In genomic region chr6:4351857-4352669, GRCh38 we compare ENCODE assay signal across 9 cellular contexts.
DNase-seq lines count a peak whose midpoint lies in the region; ATAC-seq, FAIRE-seq and TF ChIP-seq lines count a peak whose summit lies in the region.
"Had no signal": no experiment of that assay in that cellular context is flagged by ENCODE, and none has a peak within 500 bp of the region (broad histone marks: within the 10 kb centered on the region; RNA-seq: fewer than 3 reads in every experiment).

No MANE protein-coding gene starts in this region.

- H2AFZ ChIP-seq in mesenchymal stem cell (ENCODE audit: low read depth, low read length), result no peak overlapping the region

- no peaks in the 10 kb centered on the region for H3K36me3 Mint-ChIP-seq in WTC11
- H3K36me3 Mint-ChIP-seq in activated CD4-positive, alpha-beta T cell treated with anti-CD3 and anti-CD28 coated beads for 36 hours (ENCODE audit: low read depth), result no peaks in the 10 kb centered on the region

- POLR2A ChIA-PET in WTC11 (lab: Charles Lee), result no interaction called here
- POLR2A ChIA-PET in activated CD4-positive, alpha-beta T cell treated with anti-CD3 and anti-CD28 coated beads for 36 hours (lab: Charles Lee), result no interaction called here

- H3K23ac ChIP-seq in mesenchymal stem cell (ENCODE audit: low read length in 2 of 2), result no peak overlapping the region

- H3K4me3 Mint-ChIP-seq in WTC11, result no peak overlapping the region
- no peak overlapping the region for H3K4me3 Mint-ChIP-seq in activated CD4-positive, alpha-beta T cell treated with anti-CD3 and anti-CD28 coated beads for 36 hours

- peak; percentile 48 for DNase-seq in DMS53 (lab: John Stamatoyannopoulos, UW)
- no peak for DNase-seq in DMS53 treated with DMSO at 0.1 percent for 48 hours (lab: John Stamatoyannopoulos, UW; ENCODE audit: unreplicated experiment)
- DNase-seq in dermis microvascular lymphatic vessel endothelial cell (ENCODE audit: low read depth in 2 of 2), result peak; percentile 45 to 86
- DNase-seq in mesenchymal stem cell, result peak; percentile 95
- peak; percentile 77 for DNase-seq in urothelium cell line (ENCODE audit: low spot score)
- DNase-seq in WTC11 (ENCODE audit: low spot score), result no peak
- no peak for DNase-seq in DMS79 (lab: John Stamatoyannopoulos, UW)
- no peak for DNase-seq in activated CD4-positive, alpha-beta T cell treated with anti-CD3 and anti-CD28 coated beads for 36 hours

- TF ChIP-seq CTCF in WTC11 (IDR thresholded peaks at IDR 0.05), result no peak

- peak overlapping the region; percentile 83 for H3K9ac ChIP-seq in mesenchymal stem cell (ENCODE audit: low read length)

- no peak overlapping the region for H3K27ac Mint-ChIP-seq in WTC11
- H3K27ac Mint-ChIP-seq in activated CD4-positive, alpha-beta T cell treated with anti-CD3 and anti-CD28 coated beads for 36 hours, result no peak overlapping the region

- H3K79me1 ChIP-seq in mesenchymal stem cell (replicated peaks; ENCODE audit: low read length, poor library complexity, severe bottlenecking), result no peaks in the 10 kb centered on the region

- intact Hi-C loops in activated CD4-positive, alpha-beta T cell treated with anti-CD3 and anti-CD28 coated beads for 36 hours (cut with DNase I, micrococcal nuclease), result no loop called here

- H3K4me1 Mint-ChIP-seq in WTC11, result no peaks in the 10 kb centered on the region
- no peaks in the 10 kb centered on the region for H3K4me1 Mint-ChIP-seq in activated CD4-positive, alpha-beta T cell treated with anti-CD3 and anti-CD28 coated beads for 36 hours

- FAIRE-seq in urothelium cell line (lab: Jason Lieb, UNC), result no peak
- FAIRE-seq: A204.1 had no signal

- peak overlapping the region; percentile 81 for H3K27ac ChIP-seq in mesenchymal stem cell (ENCODE audit: low read length, poor library complexity, severe bottlenecking)

- no peaks in the 10 kb centered on the region for H3K27me3 ChIP-seq in mesenchymal stem cell (ENCODE audit: control insufficient read depth in 1 of 2, insufficient read depth in 1 of 2, low read length in 2 of 2)

- H2BK12ac ChIP-seq in mesenchymal stem cell (ENCODE audit: low read length in 2 of 2), result peak overlapping the region; percentile 48 to 86

- H4K91ac ChIP-seq in mesenchymal stem cell (ENCODE audit: low read length), result peak overlapping the region; percentile 72

- ATAC-seq in WTC11, result no peak
- no peak for ATAC-seq in activated CD4-positive, alpha-beta T cell treated with anti-CD3 and anti-CD28 coated beads for 36 hours

- H2BK15ac ChIP-seq in mesenchymal stem cell (ENCODE audit: low read depth, poor library complexity, severe bottlenecking), result no peak overlapping the region

- H3K4me1 ChIP-seq in mesenchymal stem cell (ENCODE audit: control insufficient read depth, insufficient read depth, low read depth, low read length), result peaks cover 15% of the 10 kb centered on the region

- peak overlapping the region in 1 of 2 experiments; percentile 72 for H3K4me3 ChIP-seq in mesenchymal stem cell (ENCODE audit: insufficient read depth in 1 of 2, low read depth in 1 of 2, low read length in 2 of 2)

- peak overlapping the region; percentile 50 to 58 for H3K18ac ChIP-seq in mesenchymal stem cell (ENCODE audit: low read depth in 1 of 2, low read length in 2 of 2)

- H3K4me2 ChIP-seq in mesenchymal stem cell (ENCODE audit: low read length, poor library complexity, severe bottlenecking), result peak overlapping the region; percentile 65

- no peak overlapping the region for H2AK5ac ChIP-seq in mesenchymal stem cell (ENCODE audit: low read length, severe bottlenecking)

- no peak overlapping the region for H4K8ac ChIP-seq in mesenchymal stem cell (ENCODE audit: low read length)

- H2BK5ac ChIP-seq in mesenchymal stem cell (ENCODE audit: low read depth, low read length, poor library complexity, severe bottlenecking), result peak overlapping the region; percentile 40

- 26% methylated on average over 19 of the region's 20 CpGs for WGBS in mesenchymal stem cell

- no peaks in the 10 kb centered on the region for H3K9me3 ChIP-seq in mesenchymal stem cell (ENCODE audit: control insufficient read depth, low read length)

- H3K14ac ChIP-seq in mesenchymal stem cell (ENCODE audit: low read length in 2 of 2), result no peak overlapping the region

- CTCF ChIA-PET in WTC11 (lab: Charles Lee), result no interaction called here
- CTCF ChIA-PET in activated CD4-positive, alpha-beta T cell treated with anti-CD3 and anti-CD28 coated beads for 36 hours (lab: Charles Lee), result no interaction called here

- peaks cover 2% of the 10 kb centered on the region for H3K27me3 Mint-ChIP-seq in WTC11 (ENCODE audit: low read depth)
- H3K27me3 Mint-ChIP-seq in activated CD4-positive, alpha-beta T cell treated with anti-CD3 and anti-CD28 coated beads for 36 hours, result peaks cover 11% of the 10 kb centered on the region

- no peak overlapping the region for H2BK120ac ChIP-seq in mesenchymal stem cell (ENCODE audit: low read depth, low read length)

- no peaks in the 10 kb centered on the region for H3K36me3 ChIP-seq in mesenchymal stem cell (ENCODE audit: control insufficient read depth in 1 of 2, insufficient read depth in 2 of 2, low read depth in 1 of 2, low read length in 2 of 2)

- H3K9me3 Mint-ChIP-seq in WTC11, result peaks cover 7% of the 10 kb centered on the region; the same call in 1 of the 2 replicates
- H3K9me3 Mint-ChIP-seq in activated CD4-positive, alpha-beta T cell treated with anti-CD3 and anti-CD28 coated beads for 36 hours (ENCODE audit: low read depth), result no peaks in the 10 kb centered on the region

- H3K4ac ChIP-seq in mesenchymal stem cell (ENCODE audit: low read depth in 1 of 2, low read length in 2 of 2), result peak overlapping the region; percentile 49 to 69

TF ChIP-seq in WTC11, 78 proteins besides CTCF, POLR2A, EP300 and RAD21:
- TF ChIP-seq ZBTB21 (CRISPR knock-in tag; IDR thresholded peaks at IDR 0.05; ENCODE audit: borderline replicate concordance) (no peak), TP53 (CRISPR knock-in tag; IDR thresholded peaks at IDR 0.05) (no peak), ZNF416 (CRISPR knock-in tag; IDR thresholded peaks at IDR 0.05) (no peak), SP1 (CRISPR knock-in tag; conservative IDR thresholded peaks at IDR 0.05) (no peak), ZSCAN18 (CRISPR knock-in tag; IDR thresholded peaks at IDR 0.05) (no peak), CREM (CRISPR knock-in tag; IDR thresholded peaks at IDR 0.05) (no peak), ZNF138 (CRISPR knock-in tag; conservative IDR thresholded peaks at IDR 0.05) (no peak), ZNF263 (CRISPR knock-in tag; IDR thresholded peaks at IDR 0.05; ENCODE audit: low read depth) (no peak), GABPB1 (CRISPR knock-in tag; IDR thresholded peaks at IDR 0.05) (no peak), HMGA2 (CRISPR knock-in tag; IDR thresholded peaks at IDR 0.05) (no peak)
- TF ChIP-seq, protein P1, sequence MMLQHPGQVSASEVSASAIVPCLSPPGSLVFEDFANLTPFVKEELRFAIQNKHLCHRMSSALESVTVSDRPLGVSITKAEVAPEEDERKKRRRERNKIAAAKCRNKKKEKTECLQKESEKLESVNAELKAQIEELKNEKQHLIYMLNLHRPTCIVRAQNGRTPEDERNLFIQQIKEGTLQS (CRISPR knock-in tag; conservative IDR thresholded peaks at IDR 0.05), result no peak
TF ChIP-seq in WTC11: peak in this region for 0.

Comparison
In these comparisons a context has a peak if more than half of its experiments do, and no peak if none do; other contexts are left out.
1. DNase-seq: peak in DMS53 (single experiment), dermis microvascular lymphatic vessel endothelial cell (2 of 2), mesenchymal stem cell (single experiment) and urothelium cell line (single experiment); none in DMS53 treated with DMSO at 0.1 percent for 48 hours (single experiment), WTC11 (single experiment), DMS79 (single experiment) and activated CD4-positive, alpha-beta T cell treated with anti-CD3 and anti-CD28 coated beads for 36 hours (single experiment).